In the genomic region with DNA sequence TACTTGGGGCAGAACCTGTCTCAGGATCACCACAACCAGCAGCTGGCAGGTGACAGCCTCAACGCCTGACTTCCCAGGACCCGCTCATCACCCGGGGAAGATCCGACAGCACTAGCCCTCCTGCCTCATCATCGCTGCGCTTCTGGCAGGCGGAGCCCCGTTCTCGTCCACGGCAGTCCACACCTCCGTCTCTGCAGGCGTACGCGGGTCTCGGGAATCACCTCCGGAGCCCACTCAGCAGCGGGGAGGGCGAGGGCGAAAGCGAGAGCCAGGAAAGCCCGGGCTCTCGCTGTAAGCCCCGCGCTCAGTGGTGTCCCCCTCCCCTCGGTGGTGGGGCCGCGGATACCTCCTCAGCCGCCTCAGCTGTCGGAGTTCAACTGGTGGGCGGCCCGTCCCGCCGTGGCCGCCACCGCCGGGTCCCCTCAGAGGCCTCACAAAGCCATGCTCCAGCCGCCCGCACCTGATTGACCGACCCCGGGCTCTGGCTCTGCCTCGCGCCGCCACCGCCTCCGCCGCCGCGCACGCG, we compare ENCODE assay signal across 8 cellular contexts. TPM values are rescaled to one million over a fixed set of nuclear protein-coding genes. Genes with fewer than 3 reads are reported as not detected.
A peak's percentile ranks its signal among the peaks of the same experiment; 100 is the strongest.
DNase-seq lines count a peak whose midpoint lies in the region; ATAC-seq and TF ChIP-seq lines count a peak whose summit lies in the region.

No MANE protein-coding gene starts in this region.

- H3K27me3 Mint-ChIP-seq in activated CD4-positive, alpha-beta memory T cell treated with anti-CD3 and anti-CD28 coated beads, Interleukin-2, amount 10 ng/mL, durations not matched to agents 7 days and 5 days, result peaks cover 17% of the 10 kb centered on the region
- no peaks in the 10 kb centered on the region for H3K27me3 Mint-ChIP-seq in progenitor cell of endocrine pancreas

- H3K27ac Mint-ChIP-seq in activated CD4-positive, alpha-beta memory T cell treated with anti-CD3 and anti-CD28 coated beads, Interleukin-2, amount 10 ng/mL, durations not matched to agents 7 days and 5 days, result no peak overlapping the region
- H3K27ac Mint-ChIP-seq in progenitor cell of endocrine pancreas, result no peak overlapping the region

- peak overlapping the region; percentile 64 for H3K4me3 Mint-ChIP-seq in activated CD4-positive, alpha-beta memory T cell treated with anti-CD3 and anti-CD28 coated beads, Interleukin-2, amount 10 ng/mL, durations not matched to agents 7 days and 5 days
- H3K4me3 Mint-ChIP-seq in progenitor cell of endocrine pancreas (ENCODE audit: low read depth), result peak overlapping the region; percentile 96

- TF ChIP-seq CTCF in fibroblast of pulmonary artery (IDR thresholded peaks at IDR 0.05; ENCODE audit: low read length, missing control alignments) (no peak), progenitor cell of endocrine pancreas (IDR thresholded peaks at IDR 0.05; ENCODE audit: unreplicated experiment) (no peak)

- ATAC-seq in GM21360 (IDR thresholded peaks at IDR 0.05; ENCODE audit: unreplicated experiment), result peak; percentile 13

- H3K4me3 ChIP-seq in fibroblast of pulmonary artery (replicated peaks; ENCODE audit: low read depth, low read length), result peak overlapping the region; percentile 31

- no peaks in the 10 kb centered on the region for H3K36me3 Mint-ChIP-seq in activated CD4-positive, alpha-beta memory T cell treated with anti-CD3 and anti-CD28 coated beads, Interleukin-2, amount 10 ng/mL, durations not matched to agents 7 days and 5 days (ENCODE audit: low read depth)
- no peaks in the 10 kb centered on the region for H3K36me3 Mint-ChIP-seq in progenitor cell of endocrine pancreas (ENCODE audit: insufficient read depth)

- DNase-seq in DMS114 treated with DMSO at 0.1 percent for 48 hours (lab: John Stamatoyannopoulos, UW; ENCODE audit: unreplicated experiment), result peak; percentile 5
- DNase-seq in HUDEP-2 (lab: John Stamatoyannopoulos, UW; ENCODE audit: unreplicated experiment in 76 of 76), result peak in 41 of 76 experiments; percentile 0 to 36 (median 6)
- DNase-seq in activated CD4-positive, alpha-beta memory T cell treated with anti-CD3 and anti-CD28 coated beads, Interleukin-2, amount 10 ng/mL, durations not matched to agents 7 days and 5 days, result peak; percentile 15
- no peak for DNase-seq in fibroblast of pulmonary artery (ENCODE audit: low read depth)
- DNase-seq in progenitor cell of endocrine pancreas (ENCODE audit: low spot score, unreplicated experiment), result no peak
- no peak for DNase-seq in CD1c-positive myeloid dendritic cell (ENCODE audit: extremely low spot score)
- no peak for DNase-seq in 8988T

- CTCF ChIA-PET in activated CD4-positive, alpha-beta memory T cell treated with anti-CD3 and anti-CD28 coated beads, Interleukin-2, amount 10 ng/mL, durations not matched to agents 7 days and 5 days (lab: Charles Lee), result interaction anchor here (0.6 to 1.5 kb wide), 2 partner anchors 106 to 606 kb away, joined by 3 read pairs; no protein-coding TSS in a partner anchor

- POLR2A ChIA-PET in activated CD4-positive, alpha-beta memory T cell treated with anti-CD3 and anti-CD28 coated beads, Interleukin-2, amount 10 ng/mL, durations not matched to agents 7 days and 5 days (lab: Charles Lee), result interaction anchor here (2.3 kb wide), 1 partner anchor 65 kb away, joined by 11 read pairs; no protein-coding TSS in a partner anchor

- peaks cover 22% of the 10 kb centered on the region for H3K4me1 Mint-ChIP-seq in activated CD4-positive, alpha-beta memory T cell treated with anti-CD3 and anti-CD28 coated beads, Interleukin-2, amount 10 ng/mL, durations not matched to agents 7 days and 5 days
- H3K4me1 Mint-ChIP-seq in progenitor cell of endocrine pancreas (ENCODE audit: low read depth), result peaks cover 11% of the 10 kb centered on the region

- no peaks in the 10 kb centered on the region for H3K9me3 Mint-ChIP-seq in activated CD4-positive, alpha-beta memory T cell treated with anti-CD3 and anti-CD28 coated beads, Interleukin-2, amount 10 ng/mL, durations not matched to agents 7 days and 5 days
- H3K9me3 Mint-ChIP-seq in progenitor cell of endocrine pancreas (ENCODE audit: low read depth), result no peaks in the 10 kb centered on the region

RNA-seq across cellular contexts. Expression of a gene that starts 0.5 kb away (rescaled TPM):
- total RNA-seq in activated CD4-positive, alpha-beta memory T cell treated with anti-CD3 and anti-CD28 coated beads, Interleukin-2, amount 10 ng/mL, durations not matched to agents 7 days and 5 days, result 1 to 10 TPM; 2.9 to 3.8 TPM
- total RNA-seq in progenitor cell of endocrine pancreas, result 28.0 TPM in 2 replicates

Comparison
In these comparisons a context has a peak if more than half of its experiments do, and no peak if none do; other contexts are left out.
1. DNase-seq: peak in DMS114 treated with DMSO at 0.1 percent for 48 hours (single experiment), HUDEP-2 (41 of 76) and activated CD4-positive, alpha-beta memory T cell treated with anti-CD3 and anti-CD28 coated beads, Interleukin-2, amount 10 ng/mL, durations not matched to agents 7 days and 5 days (single experiment); none in fibroblast of pulmonary artery (single experiment), progenitor cell of endocrine pancreas (single experiment), CD1c-positive myeloid dendritic cell (single experiment) and 8988T (single experiment).